Comparison of ENCODE assay signal across 24 cellular contexts in genomic region chr19:10395003-10395402, GRCh38.
"Had no signal": no experiment of that assay in that cellular context is flagged by ENCODE, and none has a peak within 500 bp of the region (broad histone marks: within the 10 kb centered on the region; RNA-seq: fewer than 3 reads in every experiment).

No MANE protein-coding gene starts in this region.

- H3K36me3 Mint-ChIP-seq: activated naive CD8-positive, alpha-beta T cell had no signal

- DNase-seq: activated CD4-positive, alpha-beta memory T cell treated with anti-CD3 and anti-CD28 coated beads, Interleukin-2, amount 10 ng/mL, durations not matched to agents 7 days and 5 days; activated CD4-positive, alpha-beta T cell treated with anti-CD3 and anti-CD28 coated beads for 36 hours; activated CD4-positive, alpha-beta T cell treated with anti-CD3 and anti-CD28 coated beads, Interleukin-2, amount 50 U/mL, for 1 hour; activated gamma-delta T cell; activated naive CD4-positive, alpha-beta T cell treated with anti-CD3 and anti-CD28 coated beads for 36 hours; activated T-cell treated with anti-CD3 and anti-CD28 coated beads for 4 hours; activated T-cell treated with anti-CD3 and anti-CD28 coated beads, Interleukin-2, amount 50 U/mL, for 48 hours; amygdala; NCI-H1092; NCI-H1417; NCI-H1930; NCI-H2171 treated with DMSO at 0.1 percent for 48 hours; NCI-H226; NCI-H526 treated with DMSO at 0.1 percent for 48 hours; NCI-H82; SIG-M5; T-cell; T-helper 2 cell; T1000 had no signal

- H3K9me3 Mint-ChIP-seq: activated CD4-positive, alpha-beta memory T cell treated with anti-CD3 and anti-CD28 coated beads, Interleukin-2, amount 10 ng/mL, durations not matched to agents 7 days and 5 days; activated naive CD4-positive, alpha-beta T cell treated with anti-CD3 and anti-CD28 coated beads for 36 hours; activated T-helper 17 cell treated with anti-CD3 and anti-CD28 coated beads, Interleukin-2, amount 50 U/mL, for 72 hours; brain; central memory CD8-positive, alpha-beta T cell; T-cell had no signal

- H3K4me3 Mint-ChIP-seq: activated CD4-positive, alpha-beta memory T cell treated with anti-CD3 and anti-CD28 coated beads, Interleukin-2, amount 10 ng/mL, durations not matched to agents 7 days and 5 days; activated CD4-positive, alpha-beta T cell treated with anti-CD3 and anti-CD28 coated beads for 36 hours; activated naive CD4-positive, alpha-beta T cell treated with anti-CD3 and anti-CD28 coated beads for 36 hours; activated naive CD8-positive, alpha-beta T cell; activated T-helper 17 cell treated with anti-CD3 and anti-CD28 coated beads, Interleukin-2, amount 50 U/mL, for 72 hours; brain; central memory CD8-positive, alpha-beta T cell; T-cell had no signal

- H3K27ac Mint-ChIP-seq: activated CD4-positive, alpha-beta memory T cell treated with anti-CD3 and anti-CD28 coated beads, Interleukin-2, amount 10 ng/mL, durations not matched to agents 7 days and 5 days; activated CD4-positive, alpha-beta T cell treated with anti-CD3 and anti-CD28 coated beads for 36 hours; activated naive CD4-positive, alpha-beta T cell treated with anti-CD3 and anti-CD28 coated beads for 36 hours; activated naive CD8-positive, alpha-beta T cell; activated T-helper 17 cell treated with anti-CD3 and anti-CD28 coated beads, Interleukin-2, amount 50 U/mL, for 72 hours; brain; T-cell had no signal

- H3K27me3 Mint-ChIP-seq: activated CD4-positive, alpha-beta memory T cell treated with anti-CD3 and anti-CD28 coated beads, Interleukin-2, amount 10 ng/mL, durations not matched to agents 7 days and 5 days; activated CD4-positive, alpha-beta T cell treated with anti-CD3 and anti-CD28 coated beads for 36 hours; activated naive CD8-positive, alpha-beta T cell; activated T-helper 17 cell treated with anti-CD3 and anti-CD28 coated beads, Interleukin-2, amount 50 U/mL, for 72 hours; central memory CD8-positive, alpha-beta T cell; T-cell had no signal

- ATAC-seq: activated CD4-positive, alpha-beta T cell treated with anti-CD3 and anti-CD28 coated beads for 36 hours; activated T-helper 17 cell treated with anti-CD3 and anti-CD28 coated beads, Interleukin-2, amount 50 U/mL, for 72 hours; T-cell had no signal

- H3K4me1 Mint-ChIP-seq: brain had no signal

- H3K27ac ChIP-seq: VCaP had no signal
